In the genomic region with DNA sequence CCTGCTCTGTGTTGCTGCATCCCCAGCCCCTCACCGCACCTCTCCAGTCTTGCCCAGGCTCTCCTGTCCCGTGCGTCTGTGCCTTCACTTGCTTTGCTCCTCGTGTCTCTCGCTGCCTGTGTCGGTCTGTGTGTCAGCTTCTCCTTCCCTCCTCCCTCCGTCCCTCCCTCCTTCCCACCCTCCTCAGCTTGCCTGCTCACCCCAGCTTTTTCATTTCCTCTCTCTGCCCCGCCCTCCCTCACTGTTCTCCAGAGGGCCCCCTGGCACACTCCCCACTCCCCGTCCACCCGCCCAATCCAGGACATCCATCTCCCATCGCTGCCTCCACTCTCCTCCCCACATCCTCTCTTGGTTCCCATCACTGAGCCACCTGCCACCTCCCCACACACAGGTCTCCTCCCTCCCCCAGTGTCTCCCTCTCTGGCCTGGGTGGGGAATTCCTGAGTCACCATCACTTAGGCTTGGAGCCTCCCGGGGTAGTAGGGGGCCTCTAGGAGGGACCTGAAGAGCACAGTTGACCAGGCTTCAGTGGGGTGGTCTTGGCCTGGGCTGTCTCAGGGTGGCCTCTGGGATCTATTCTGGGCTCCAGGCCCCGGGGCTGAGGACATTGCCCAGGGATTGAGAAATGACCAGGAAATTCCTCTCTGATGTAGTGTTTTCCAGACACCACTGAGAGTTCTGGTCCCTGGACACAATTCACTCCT, we compare ENCODE assay signal across 8 cellular contexts. TPM values are rescaled to one million over a fixed set of nuclear protein-coding genes. Genes with fewer than 3 reads are reported as not detected.
DNase-seq lines count a peak whose midpoint lies in the region; ATAC-seq and TF ChIP-seq lines count a peak whose summit lies in the region.

A gene with protein sequence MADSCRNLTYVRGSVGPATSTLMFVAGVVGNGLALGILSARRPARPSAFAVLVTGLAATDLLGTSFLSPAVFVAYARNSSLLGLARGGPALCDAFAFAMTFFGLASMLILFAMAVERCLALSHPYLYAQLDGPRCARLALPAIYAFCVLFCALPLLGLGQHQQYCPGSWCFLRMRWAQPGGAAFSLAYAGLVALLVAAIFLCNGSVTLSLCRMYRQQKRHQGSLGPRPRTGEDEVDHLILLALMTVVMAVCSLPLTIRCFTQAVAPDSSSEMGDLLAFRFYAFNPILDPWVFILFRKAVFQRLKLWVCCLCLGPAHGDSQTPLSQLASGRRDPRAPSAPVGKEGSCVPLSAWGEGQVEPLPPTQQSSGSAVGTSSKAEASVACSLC (minus strand): TSS at position 132 of the 704 bp plus-strand sequence. CDS start 864 bp downstream, outside the sequence.

- H3K4me3 ChIP-seq in fibroblast of the aortic adventitia (ENCODE audit: low read depth, low read length) (peak within 1 kb of the TSS; percentile 70), skeletal muscle cell (ENCODE audit: low read depth, low read length) (peak within 1 kb of the TSS; percentile 45), A673 (ENCODE audit: low read depth, low read length, poor library complexity, severe bottlenecking) (no peak within 1 kb of the TSS)

- H3K4me1 ChIP-seq in A673 (ENCODE audit: insufficient read depth, low read length, poor library complexity, severe bottlenecking): peaks cover 9% of the 10 kb centered on the region

- H3K36me3 ChIP-seq in A673 (ENCODE audit: insufficient read depth, low read length, poor library complexity, severe bottlenecking): no peaks in the 10 kb centered on the region

- peak; percentile 66 for DNase-seq in activated CD4-positive, alpha-beta T cell treated with anti-CD3 and anti-CD28 coated beads for 48 hours
- DNase-seq in activated CD4-positive, alpha-beta T cell treated with anti-CD3 and anti-CD28 coated beads for 1 hour: no peak
- DNase-seq in fibroblast of the aortic adventitia (ENCODE audit: low read depth) (peak; percentile 92), skeletal muscle cell (ENCODE audit: low read depth) (peak; percentile 62), D341Med (ENCODE audit: low spot score) (no peak), A673 (ENCODE audit: low spot score) (no peak)

- TF ChIP-seq CTCF in fibroblast of the aortic adventitia (IDR thresholded peaks at IDR 0.05; ENCODE audit: insufficient read depth, low read length) (peak; percentile 9), A673 (conservative IDR thresholded peaks at IDR 0.05; ENCODE audit: low read depth, low read length) (no peak)

- no TSS peak for BruUV-seq in A673 (replicated peaks; lab: Mats Ljungman, UMichigan)

- no peaks in the 10 kb centered on the region for H3K27me3 ChIP-seq in A673 (replicated peaks; ENCODE audit: insufficient read depth, low read depth, low read length, poor library complexity)

- intact Hi-C loops in T-helper 1 cell treated with Interleukin-12 subunit alpha and Interleukin-12 subunit beta and Interleukin-4 antibody, amounts not matched to agents 30 ng/mL and 1 ng/mL, for 36 hours (cut with micrococcal nuclease): no loop called here
- intact Hi-C loops in A673 (cut with micrococcal nuclease; ENCODE audit: unreplicated experiment): no loop called here

- CTCF ChIA-PET in A673 (lab: Charles Lee): no interaction called here

- no peaks in the 10 kb centered on the region for H3K9me3 ChIP-seq in A673 (ENCODE audit: low read depth, low read length, poor library complexity, severe bottlenecking)

- ATAC-seq in HG03135 (IDR thresholded peaks at IDR 0.05; ENCODE audit: unreplicated experiment): no peak

- POLR2A ChIA-PET in A673 (lab: Charles Lee; ENCODE audit: low non-redundant PET): no interaction called here

- no peak within 1 kb of the TSS for H3K27ac ChIP-seq in A673 (ENCODE audit: low read depth, low read length, poor library complexity, severe bottlenecking)

RNA-seq across cellular contexts. Expression of the gene that starts here (rescaled TPM):
- 126 and 135 TPM in 2 replicates for total RNA-seq in T-helper 1 cell treated with Interleukin-12 subunit alpha and Interleukin-12 subunit beta and Interleukin-4 antibody, amounts not matched to agents 30 ng/mL and 1 ng/mL, for 36 hours
- 11.4 and 23.2 TPM in 2 replicates for total RNA-seq in fibroblast of the aortic adventitia (ENCODE audit: low replicate concordance)
- total RNA-seq in A673 (2021): 0.46 TPM in 1 of 2 replicates, not detected in the other

Comparison
In these comparisons a context has a peak if more than half of its experiments do, and no peak if none do; other contexts are left out.
1. DNase-seq: peak in activated CD4-positive, alpha-beta T cell treated with anti-CD3 and anti-CD28 coated beads for 48 hours (single experiment), fibroblast of the aortic adventitia (single experiment) and skeletal muscle cell (single experiment); none in activated CD4-positive, alpha-beta T cell treated with anti-CD3 and anti-CD28 coated beads for 1 hour (single experiment), D341Med (single experiment) and A673 (single experiment).